In genomic region chr16:57999366-57999970, GRCh38 we compare ENCODE assay signal across 1 cellular context.
TF ChIP-seq lines count a peak whose summit lies in the region.

No MANE protein-coding gene starts in this region.

TF ChIP-seq in HCT116, 20 proteins besides CTCF, POLR2A, EP300 and RAD21 (continued from another document):
- TF ChIP-seq ATF3 (IDR thresholded peaks at IDR 0.05): no peak
- no peak for TF ChIP-seq ZFX (IDR thresholded peaks at IDR 0.05)
- TF ChIP-seq ZBTB33 (IDR thresholded peaks at IDR 0.05; ENCODE audit: extremely low read depth, insufficient replicate concordance, low read length): no peak
- TF ChIP-seq EZH2 (IDR thresholded peaks at IDR 0.05): no peak
- no peak for TF ChIP-seq POLR2AphosphoS5 (IDR thresholded peaks at IDR 0.05; ENCODE audit: low read depth, low read length)
- no peak for TF ChIP-seq CEBPB (IDR thresholded peaks at IDR 0.05; ENCODE audit: low read depth)
- TF ChIP-seq SRF (IDR thresholded peaks at IDR 0.05; ENCODE audit: low read depth): no peak
